16 cellular contexts compared by ENCODE assay signal in the genomic region with DNA sequence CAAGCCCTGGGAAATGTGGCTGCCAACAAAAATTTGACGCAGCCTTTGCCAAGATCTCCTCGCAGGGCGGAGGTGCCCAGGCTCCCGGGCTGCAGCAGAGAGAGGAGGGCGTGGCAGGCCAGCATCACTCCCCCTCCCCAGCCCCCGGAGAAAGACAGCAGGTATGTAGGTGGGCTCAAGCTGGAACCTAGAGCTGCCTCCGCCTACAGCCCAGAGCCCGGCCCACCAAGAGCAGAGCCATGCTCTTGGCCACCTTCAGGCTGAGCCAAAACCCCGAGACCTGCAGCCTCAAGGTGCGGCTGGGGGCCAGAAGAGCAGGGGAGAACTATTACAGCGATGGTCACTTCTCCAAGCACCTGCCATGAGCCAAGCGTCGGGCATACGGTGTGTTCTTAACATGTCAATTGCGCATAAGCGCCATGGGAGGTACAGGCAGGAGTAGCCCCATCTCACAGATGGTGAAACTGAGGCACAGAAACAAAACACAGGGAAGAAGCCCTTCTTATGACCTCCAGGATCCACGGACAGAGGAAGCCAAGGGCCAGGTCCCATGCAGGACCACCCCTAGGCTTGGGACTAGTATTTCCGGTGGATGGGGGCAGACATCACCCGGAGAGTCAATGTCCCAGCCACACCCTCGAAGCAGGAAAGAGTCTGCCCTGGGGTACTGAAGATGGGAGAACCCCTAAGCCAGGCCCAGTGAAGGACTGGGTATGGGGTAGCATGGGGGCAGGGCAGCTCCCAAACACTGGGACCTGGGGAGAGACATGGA.
DNase-seq lines count a peak whose midpoint lies in the region; ATAC-seq, FAIRE-seq and TF ChIP-seq lines count a peak whose summit lies in the region.
"Had no signal": no experiment of that assay in that cellular context is flagged by ENCODE, and none has a peak within 500 bp of the region (broad histone marks: within the 10 kb centered on the region; RNA-seq: fewer than 3 reads in every experiment).

No MANE protein-coding gene starts in this region.

- TF ChIP-seq EP300 in upper lobe of left lung (IDR thresholded peaks at IDR 0.05) = no peak

- peaks cover 51% of the 10 kb centered on the region for H3K36me3 Mint-ChIP-seq in activated naive CD4-positive, alpha-beta T cell treated with anti-CD3 and anti-CD28 coated beads, Interleukin-2, amount 10 ng/mL, durations not matched to agents 7 days and 5 days
- H3K36me3 Mint-ChIP-seq in natural killer cell = no peaks in the 10 kb centered on the region

- peak overlapping the region; percentile 75 for H3K27ac Mint-ChIP-seq in activated naive CD4-positive, alpha-beta T cell treated with anti-CD3 and anti-CD28 coated beads, Interleukin-2, amount 10 ng/mL, durations not matched to agents 7 days and 5 days
- peak overlapping the region; percentile 73 to 96 for H3K27ac Mint-ChIP-seq in natural killer cell

- H3K4me3 ChIP-seq in colonic mucosa (no peak overlapping the region), upper lobe of left lung (no peak overlapping the region)

- CTCF ChIA-PET in activated naive CD4-positive, alpha-beta T cell treated with anti-CD3 and anti-CD28 coated beads, Interleukin-2, amount 10 ng/mL, durations not matched to agents 7 days and 5 days (lab: Charles Lee) = interaction anchor here (0.7 kb wide), 1 partner anchor 291 kb away, joined by 3 read pairs; no protein-coding TSS in a partner anchor

- H3K27ac ChIP-seq in colonic mucosa (peak overlapping the region; percentile 81), upper lobe of left lung (peak overlapping the region in 3 of 4 donors; percentile 72 to 87 (median 86))
- H3K27ac ChIP-seq: foreskin keratinocyte, KMS-11 had no signal

- H3K9me3 Mint-ChIP-seq in activated naive CD4-positive, alpha-beta T cell treated with anti-CD3 and anti-CD28 coated beads, Interleukin-2, amount 10 ng/mL, durations not matched to agents 7 days and 5 days = no peaks in the 10 kb centered on the region
- H3K9me3 Mint-ChIP-seq in natural killer cell = no peaks in the 10 kb centered on the region
- H3K9me3 Mint-ChIP-seq: activated T-cell treated with anti-CD3 and anti-CD28 coated beads, Interleukin-2, amount 50 U/mL, for 24 hours; H9 had no signal

- no peaks in the 10 kb centered on the region for H3K36me3 ChIP-seq in colonic mucosa
- peaks cover 9 to 64% (median 43%) of the 10 kb centered on the region in 4 donors for H3K36me3 ChIP-seq in upper lobe of left lung

- no peak overlapping the region for H3K4me3 Mint-ChIP-seq in activated naive CD4-positive, alpha-beta T cell treated with anti-CD3 and anti-CD28 coated beads, Interleukin-2, amount 10 ng/mL, durations not matched to agents 7 days and 5 days
- peak overlapping the region; percentile 9 for H3K4me3 Mint-ChIP-seq in natural killer cell
- H3K4me3 Mint-ChIP-seq: H9 had no signal

- intact Hi-C loops in colonic mucosa (cut with DNase I) (no loop called here), natural killer cell (cut with micrococcal nuclease) (loop anchor here (10.0 kb wide), 1 partner anchor 74 kb away; no protein-coding TSS in a partner anchor)

- no peaks in the 10 kb centered on the region for H3K27me3 ChIP-seq in colonic mucosa
- no peaks in the 10 kb centered on the region for H3K27me3 ChIP-seq in upper lobe of left lung
- H3K27me3 ChIP-seq: foreskin keratinocyte had no signal

- TF ChIP-seq CTCF in colonic mucosa (IDR thresholded peaks at IDR 0.05) (no peak), natural killer cell (IDR thresholded peaks at IDR 0.05) (no peak), upper lobe of left lung (IDR thresholded peaks at IDR 0.05) (no peak)

- no peak for DNase-seq in activated naive CD4-positive, alpha-beta T cell treated with anti-CD3 and anti-CD28 coated beads, Interleukin-2, amount 10 ng/mL, durations not matched to agents 7 days and 5 days
- DNase-seq in activated naive CD4-positive, alpha-beta T cell treated with anti-CD3 and anti-CD28 coated beads, Interleukin-2, amount 50 U/mL, for 16 hours = no peak
- DNase-seq in colonic mucosa (no peak), natural killer cell (no peak), upper lobe of left lung (no peak), GM19239 (ENCODE audit: insufficient read length, low spot score) (no peak)
- DNase-seq: ACHN, H9, NCI-H2171 treated with DMSO at 0.1 percent for 48 hours had no signal

- H3K4me1 Mint-ChIP-seq in activated naive CD4-positive, alpha-beta T cell treated with anti-CD3 and anti-CD28 coated beads, Interleukin-2, amount 10 ng/mL, durations not matched to agents 7 days and 5 days = peaks cover 64% of the 10 kb centered on the region
- peaks cover 55 to 90% of the 10 kb centered on the region in 2 donors for H3K4me1 Mint-ChIP-seq in natural killer cell

- 87 to 94% methylated on average over 7 to 20 of the region's 20 CpGs for WGBS in upper lobe of left lung, 2 donors

- FAIRE-seq in GM19239 (lab: Jason Lieb, UNC) = no peak
- FAIRE-seq: G401.6 had no signal

- peak overlapping the region in 1 of 2 donors; percentile 10 for H3K9ac ChIP-seq in colonic mucosa (ENCODE audit: low read depth in 2 of 2, low read length in 2 of 2)
- H3K9ac ChIP-seq: KMS-11 had no signal

- H3K27me3 Mint-ChIP-seq in activated naive CD4-positive, alpha-beta T cell treated with anti-CD3 and anti-CD28 coated beads, Interleukin-2, amount 10 ng/mL, durations not matched to agents 7 days and 5 days = no peaks in the 10 kb centered on the region
- no peaks in the 10 kb centered on the region for H3K27me3 Mint-ChIP-seq in natural killer cell (ENCODE audit: low read depth in 2 of 2)
- H3K27me3 Mint-ChIP-seq: activated T-cell treated with anti-CD3 and anti-CD28 coated beads, Interleukin-2, amount 50 U/mL, for 24 hours had no signal

- H3K4me1 ChIP-seq in colonic mucosa (peaks cover 21% of the 10 kb centered on the region), upper lobe of left lung (peaks cover 47 to 55% (median 49%) of the 10 kb centered on the region in 4 donors)

- no peaks in the 10 kb centered on the region for H3K9me3 ChIP-seq in colonic mucosa
- H3K9me3 ChIP-seq in upper lobe of left lung = no peaks in the 10 kb centered on the region

- ATAC-seq in natural killer cell = no peak
- no peak for ATAC-seq in upper lobe of left lung (ENCODE audit: low FRiP score in 2 of 2)
- ATAC-seq in GM18858 (IDR thresholded peaks at IDR 0.05; ENCODE audit: unreplicated experiment) = no peak
- no peak for ATAC-seq in GM18873 (IDR thresholded peaks at IDR 0.05; ENCODE audit: low FRiP score, unreplicated experiment)
- ATAC-seq: Panc1 had no signal

- TF ChIP-seq POLR2A in upper lobe of left lung (IDR thresholded peaks at IDR 0.05) = no peak
